ENCODE assay signal across 3 cellular contexts in the genomic region with DNA sequence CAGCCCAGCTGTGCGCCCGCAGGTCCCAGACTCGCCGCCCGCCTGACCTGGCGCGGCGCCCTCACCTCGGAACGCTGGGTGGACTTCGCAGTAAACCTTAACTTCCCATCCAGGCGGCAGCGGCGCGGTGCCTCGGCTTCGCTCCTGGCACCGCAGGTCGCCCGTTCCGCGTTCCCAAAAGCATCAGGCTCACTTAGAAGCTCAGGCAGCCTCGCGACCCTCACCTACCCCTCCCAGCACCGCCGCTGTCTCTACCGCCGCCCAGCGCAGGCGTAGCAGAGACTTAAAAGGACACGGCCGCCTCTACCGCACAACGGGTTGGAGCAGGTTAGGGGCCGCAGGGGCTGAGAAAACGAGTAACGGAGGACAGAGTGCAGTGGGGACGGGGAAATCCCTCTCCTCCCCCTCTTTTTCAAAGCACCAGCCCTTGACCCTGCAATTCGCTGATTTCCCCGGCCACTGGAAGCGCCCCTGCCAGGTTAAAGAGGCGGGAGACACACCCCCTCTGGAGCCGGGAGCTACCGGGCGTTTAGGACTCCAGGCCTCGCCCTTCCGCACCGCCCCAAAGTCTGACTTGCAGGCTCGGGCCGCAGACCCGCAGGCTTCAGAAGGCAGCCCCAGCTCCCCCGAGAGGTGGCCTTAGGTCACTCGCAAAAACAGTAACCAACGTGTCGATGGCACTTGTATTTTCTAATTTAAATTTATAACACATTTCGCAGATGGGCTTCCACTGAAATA.
TF ChIP-seq lines count a peak whose summit lies in the region.

No MANE protein-coding gene starts in this region.

TF ChIP-seq in SK-N-SH treated with all-trans-retinoic acid at 6 μM for 48 hours, 23 proteins besides CTCF, POLR2A, EP300 and RAD21:
- TF ChIP-seq RARB (CRISPR knock-in tag; IDR thresholded peaks at IDR 0.05) (no peak), ZFP3 (CRISPR knock-in tag; IDR thresholded peaks at IDR 0.05) (no peak), TCF4 (CRISPR knock-in tag; IDR thresholded peaks at IDR 0.05; ENCODE audit: borderline replicate concordance) (no peak), BACH2 (CRISPR knock-in tag; IDR thresholded peaks at IDR 0.05; ENCODE audit: borderline replicate concordance) (no peak), ZNF8 (CRISPR knock-in tag; IDR thresholded peaks at IDR 0.05) (no peak), ESRRG (CRISPR knock-in tag; IDR thresholded peaks at IDR 0.05) (no peak), ISL1 (CRISPR knock-in tag; IDR thresholded peaks at IDR 0.05) (no peak)
- TF ChIP-seq, protein P1, sequence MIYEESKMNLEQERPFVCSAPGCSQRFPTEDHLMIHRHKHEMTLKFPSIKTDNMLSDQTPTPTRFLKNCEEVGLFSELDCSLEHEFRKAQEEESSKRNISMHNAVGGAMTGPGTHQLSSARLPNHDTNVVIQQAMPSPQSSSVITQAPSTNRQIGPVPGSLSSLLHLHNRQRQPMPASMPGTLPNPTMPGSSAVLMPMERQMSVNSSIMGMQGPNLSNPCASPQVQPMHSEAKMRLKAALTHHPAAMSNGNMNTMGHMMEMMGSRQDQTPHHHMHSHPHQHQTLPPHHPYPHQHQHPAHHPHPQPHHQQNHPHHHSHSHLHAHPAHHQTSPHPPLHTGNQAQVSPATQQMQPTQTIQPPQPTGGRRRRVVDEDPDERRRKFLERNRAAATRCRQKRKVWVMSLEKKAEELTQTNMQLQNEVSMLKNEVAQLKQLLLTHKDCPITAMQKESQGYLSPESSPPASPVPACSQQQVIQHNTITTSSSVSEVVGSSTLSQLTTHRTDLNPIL (CRISPR knock-in tag; IDR thresholded peaks at IDR 0.05; ENCODE audit: low read depth) = no peak
- TF ChIP-seq, protein P2, sequence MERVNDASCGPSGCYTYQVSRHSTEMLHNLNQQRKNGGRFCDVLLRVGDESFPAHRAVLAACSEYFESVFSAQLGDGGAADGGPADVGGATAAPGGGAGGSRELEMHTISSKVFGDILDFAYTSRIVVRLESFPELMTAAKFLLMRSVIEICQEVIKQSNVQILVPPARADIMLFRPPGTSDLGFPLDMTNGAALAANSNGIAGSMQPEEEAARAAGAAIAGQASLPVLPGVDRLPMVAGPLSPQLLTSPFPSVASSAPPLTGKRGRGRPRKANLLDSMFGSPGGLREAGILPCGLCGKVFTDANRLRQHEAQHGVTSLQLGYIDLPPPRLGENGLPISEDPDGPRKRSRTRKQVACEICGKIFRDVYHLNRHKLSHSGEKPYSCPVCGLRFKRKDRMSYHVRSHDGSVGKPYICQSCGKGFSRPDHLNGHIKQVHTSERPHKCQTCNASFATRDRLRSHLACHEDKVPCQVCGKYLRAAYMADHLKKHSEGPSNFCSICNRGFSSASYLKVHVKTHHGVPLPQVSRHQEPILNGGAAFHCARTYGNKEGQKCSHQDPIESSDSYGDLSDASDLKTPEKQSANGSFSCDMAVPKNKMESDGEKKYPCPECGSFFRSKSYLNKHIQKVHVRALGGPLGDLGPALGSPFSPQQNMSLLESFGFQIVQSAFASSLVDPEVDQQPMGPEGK (CRISPR knock-in tag; IDR thresholded peaks at IDR 0.05; ENCODE audit: borderline replicate concordance) = no peak
- TF ChIP-seq, protein P3, sequence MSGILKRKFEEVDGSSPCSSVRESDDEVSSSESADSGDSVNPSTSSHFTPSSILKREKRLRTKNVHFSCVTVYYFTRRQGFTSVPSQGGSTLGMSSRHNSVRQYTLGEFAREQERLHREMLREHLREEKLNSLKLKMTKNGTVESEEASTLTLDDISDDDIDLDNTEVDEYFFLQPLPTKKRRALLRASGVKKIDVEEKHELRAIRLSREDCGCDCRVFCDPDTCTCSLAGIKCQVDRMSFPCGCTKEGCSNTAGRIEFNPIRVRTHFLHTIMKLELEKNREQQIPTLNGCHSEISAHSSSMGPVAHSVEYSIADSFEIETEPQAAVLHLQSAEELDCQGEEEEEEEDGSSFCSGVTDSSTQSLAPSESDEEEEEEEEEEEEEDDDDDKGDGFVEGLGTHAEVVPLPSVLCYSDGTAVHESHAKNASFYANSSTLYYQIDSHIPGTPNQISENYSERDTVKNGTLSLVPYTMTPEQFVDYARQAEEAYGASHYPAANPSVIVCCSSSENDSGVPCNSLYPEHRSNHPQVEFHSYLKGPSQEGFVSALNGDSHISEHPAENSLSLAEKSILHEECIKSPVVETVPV (CRISPR knock-in tag; IDR thresholded peaks at IDR 0.05) = no peak

TF ChIP-seq in SK-N-SH, 30 proteins besides CTCF, POLR2A, EP300 and RAD21 (continues in another document):
- TF ChIP-seq, protein P4, sequence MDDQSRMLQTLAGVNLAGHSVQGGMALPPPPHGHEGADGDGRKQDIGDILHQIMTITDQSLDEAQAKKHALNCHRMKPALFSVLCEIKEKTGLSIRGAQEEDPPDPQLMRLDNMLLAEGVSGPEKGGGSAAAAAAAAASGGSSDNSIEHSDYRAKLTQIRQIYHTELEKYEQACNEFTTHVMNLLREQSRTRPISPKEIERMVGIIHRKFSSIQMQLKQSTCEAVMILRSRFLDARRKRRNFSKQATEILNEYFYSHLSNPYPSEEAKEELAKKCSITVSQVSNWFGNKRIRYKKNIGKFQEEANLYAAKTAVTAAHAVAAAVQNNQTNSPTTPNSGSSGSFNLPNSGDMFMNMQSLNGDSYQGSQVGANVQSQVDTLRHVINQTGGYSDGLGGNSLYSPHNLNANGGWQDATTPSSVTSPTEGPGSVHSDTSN (IDR thresholded peaks at IDR 0.05) = no peak
- TF ChIP-seq, protein P5, sequence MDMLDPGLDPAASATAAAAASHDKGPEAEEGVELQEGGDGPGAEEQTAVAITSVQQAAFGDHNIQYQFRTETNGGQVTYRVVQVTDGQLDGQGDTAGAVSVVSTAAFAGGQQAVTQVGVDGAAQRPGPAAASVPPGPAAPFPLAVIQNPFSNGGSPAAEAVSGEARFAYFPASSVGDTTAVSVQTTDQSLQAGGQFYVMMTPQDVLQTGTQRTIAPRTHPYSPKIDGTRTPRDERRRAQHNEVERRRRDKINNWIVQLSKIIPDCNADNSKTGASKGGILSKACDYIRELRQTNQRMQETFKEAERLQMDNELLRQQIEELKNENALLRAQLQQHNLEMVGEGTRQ (IDR thresholded peaks at IDR 0.05; ENCODE audit: borderline replicate concordance, low read depth, low read length) = no peak
- TF ChIP-seq RXRA (IDR thresholded peaks at IDR 0.05; ENCODE audit: borderline replicate concordance, low read depth) (no peak), EZH2phosphoT487 (IDR thresholded peaks at IDR 0.05; ENCODE audit: borderline replicate concordance, low read depth) (no peak), FOSL2 (IDR thresholded peaks at IDR 0.05; ENCODE audit: borderline replicate concordance, low read depth) (no peak), YY1 (IDR thresholded peaks at IDR 0.05; ENCODE audit: low read depth) (no peak), GATA2 (CRISPR knock-in tag; IDR thresholded peaks at IDR 0.05) (no peak), ELF1 (IDR thresholded peaks at IDR 0.05) (no peak), RFX5 (IDR thresholded peaks at IDR 0.05; ENCODE audit: low read length) (no peak), GABPA (IDR thresholded peaks at IDR 0.05; ENCODE audit: low read depth) (no peak), JUND (IDR thresholded peaks at IDR 0.05) (no peak), TAF1 (IDR thresholded peaks at IDR 0.05; ENCODE audit: borderline replicate concordance, low read depth, low read length) (no peak), CHD2 (IDR thresholded peaks at IDR 0.05; ENCODE audit: low read length, partially characterized antibody) (no peak), RCOR1 (IDR thresholded peaks at IDR 0.05; ENCODE audit: low read length) (no peak)
- TF ChIP-seq, protein P6, sequence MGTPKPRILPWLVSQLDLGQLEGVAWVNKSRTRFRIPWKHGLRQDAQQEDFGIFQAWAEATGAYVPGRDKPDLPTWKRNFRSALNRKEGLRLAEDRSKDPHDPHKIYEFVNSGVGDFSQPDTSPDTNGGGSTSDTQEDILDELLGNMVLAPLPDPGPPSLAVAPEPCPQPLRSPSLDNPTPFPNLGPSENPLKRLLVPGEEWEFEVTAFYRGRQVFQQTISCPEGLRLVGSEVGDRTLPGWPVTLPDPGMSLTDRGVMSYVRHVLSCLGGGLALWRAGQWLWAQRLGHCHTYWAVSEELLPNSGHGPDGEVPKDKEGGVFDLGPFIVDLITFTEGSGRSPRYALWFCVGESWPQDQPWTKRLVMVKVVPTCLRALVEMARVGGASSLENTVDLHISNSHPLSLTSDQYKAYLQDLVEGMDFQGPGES (IDR thresholded peaks at IDR 0.05; ENCODE audit: low read depth, low read length) = no peak
- TF ChIP-seq, protein P7, sequence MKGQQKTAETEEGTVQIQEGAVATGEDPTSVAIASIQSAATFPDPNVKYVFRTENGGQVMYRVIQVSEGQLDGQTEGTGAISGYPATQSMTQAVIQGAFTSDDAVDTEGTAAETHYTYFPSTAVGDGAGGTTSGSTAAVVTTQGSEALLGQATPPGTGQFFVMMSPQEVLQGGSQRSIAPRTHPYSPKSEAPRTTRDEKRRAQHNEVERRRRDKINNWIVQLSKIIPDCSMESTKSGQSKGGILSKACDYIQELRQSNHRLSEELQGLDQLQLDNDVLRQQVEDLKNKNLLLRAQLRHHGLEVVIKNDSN (IDR thresholded peaks at IDR 0.05; ENCODE audit: borderline replicate concordance, low read depth) = no peak

TF ChIP-seq in GM12878, 131 proteins besides CTCF, POLR2A, EP300 and RAD21:
- TF ChIP-seq TCF3 (IDR thresholded peaks at IDR 0.05; ENCODE audit: borderline replicate concordance, insufficient read depth, low read depth, low read length) (no peak), SUZ12 (IDR thresholded peaks at IDR 0.05; ENCODE audit: unreplicated experiment) (peak; percentile 45)
TF ChIP-seq in GM12878: peak in this region for 1.
